ENCODE assay signal across 29 cellular contexts in genomic region chr11:123585721-123586120, GRCh38.
DNase-seq lines count a peak whose midpoint lies in the region; FAIRE-seq and TF ChIP-seq lines count a peak whose summit lies in the region.
"Had no signal": no experiment of that assay in that cellular context is flagged by ENCODE, and none has a peak within 500 bp of the region (broad histone marks: within the 10 kb centered on the region; RNA-seq: fewer than 3 reads in every experiment).

No MANE protein-coding gene starts in this region.

- H3K27me3 Mint-ChIP-seq in endothelial cell (ENCODE audit: unreplicated experiment): peaks cover 20% of the 10 kb centered on the region
- H3K27me3 Mint-ChIP-seq: activated CD4-positive, alpha-beta memory T cell treated with anti-CD3 and anti-CD28 coated beads, Interleukin-2, amount 10 ng/mL, durations not matched to agents 7 days and 5 days; CD4-positive, CD25-positive, alpha-beta regulatory T cell had no signal

- H3K9me3 Mint-ChIP-seq in endothelial cell (ENCODE audit: unreplicated experiment): no peaks in the 10 kb centered on the region
- H3K9me3 Mint-ChIP-seq: activated CD4-positive, alpha-beta memory T cell treated with anti-CD3 and anti-CD28 coated beads, Interleukin-2, amount 10 ng/mL, durations not matched to agents 7 days and 5 days; activated naive CD4-positive, alpha-beta T cell treated with anti-CD3 and anti-CD28 coated beads for 36 hours; CD4-positive, CD25-positive, alpha-beta regulatory T cell had no signal

- H3K27me3 ChIP-seq in SJCRH30: no peaks in the 10 kb centered on the region
- H3K27me3 ChIP-seq in small intestine (ENCODE audit: control insufficient read depth in 2 of 2, insufficient read depth in 2 of 2, low read length in 2 of 2): no peaks in the 10 kb centered on the region
- H3K27me3 ChIP-seq: breast epithelium, transverse colon had no signal

- H3K4me3 ChIP-seq in SJCRH30: no peak overlapping the region
- no peak overlapping the region for H3K4me3 ChIP-seq in small intestine (ENCODE audit: low read depth in 1 of 2, low read length in 2 of 2)
- H3K4me3 ChIP-seq: breast epithelium, K562, transverse colon had no signal

- H3K4me3 Mint-ChIP-seq in endothelial cell (ENCODE audit: unreplicated experiment): peak overlapping the region; percentile 3
- H3K4me3 Mint-ChIP-seq: activated CD4-positive, alpha-beta memory T cell treated with anti-CD3 and anti-CD28 coated beads, Interleukin-2, amount 10 ng/mL, durations not matched to agents 7 days and 5 days; activated naive CD4-positive, alpha-beta T cell treated with anti-CD3 and anti-CD28 coated beads for 36 hours; CD4-positive, CD25-positive, alpha-beta regulatory T cell had no signal

- TF ChIP-seq CTCF in endothelial cell (IDR thresholded peaks at IDR 0.05; ENCODE audit: unreplicated experiment): no peak

- no peak for FAIRE-seq in small intestine (lab: Jason Lieb, UNC)
- FAIRE-seq: colon, H54, HTR-8/SVneo, K562, kidney had no signal

- H3K4me1 ChIP-seq in SJCRH30: peaks cover 28% of the 10 kb centered on the region
- H3K4me1 ChIP-seq in small intestine (ENCODE audit: control insufficient read depth in 2 of 2, insufficient read depth in 1 of 2, low read depth in 1 of 2, low read length in 1 of 2): peaks cover 8 to 9% of the 10 kb centered on the region in 2 donors

- H3K9me3 ChIP-seq in SJCRH30 (replicated peaks): no peaks in the 10 kb centered on the region
- no peaks in the 10 kb centered on the region for H3K9me3 ChIP-seq in small intestine (ENCODE audit: control insufficient read depth, low read depth)
- H3K9me3 ChIP-seq: breast epithelium, transverse colon had no signal

- H3K4me1 Mint-ChIP-seq in endothelial cell (ENCODE audit: unreplicated experiment): peaks cover 53% of the 10 kb centered on the region

- H3K27ac Mint-ChIP-seq in endothelial cell (ENCODE audit: unreplicated experiment): peak overlapping the region; percentile 65
- H3K27ac Mint-ChIP-seq: activated naive CD4-positive, alpha-beta T cell treated with anti-CD3 and anti-CD28 coated beads for 36 hours had no signal

- DNase-seq in DMS 273 (lab: John Stamatoyannopoulos, UW; ENCODE audit: unreplicated experiment) (peak; percentile 15), DMS 273 treated with DMSO at 0.1 percent for 48 hours (lab: John Stamatoyannopoulos, UW) (no peak), SJCRH30 (no peak), endothelial cell (ENCODE audit: low spot score) (no peak), small intestine (no peak), NCI-H510A (lab: John Stamatoyannopoulos, UW) (no peak), foreskin melanocyte (no peak)
- DNase-seq in NK-92 treated with Interleukin-12 subunit alpha and Interleukin-12 subunit beta, amount 100 ng/mL, for 24 hours (lab: John Stamatoyannopoulos, UW): no peak
- DNase-seq: activated CD4-positive, alpha-beta memory T cell treated with anti-CD3 and anti-CD28 coated beads, Interleukin-2, amount 10 ng/mL, durations not matched to agents 7 days and 5 days; activated CD8-positive, alpha-beta memory T cell treated with anti-CD3 and anti-CD28 coated beads, Interleukin-2, amount 50 U/mL, for 4 hours; activated naive CD4-positive, alpha-beta T cell treated with anti-CD3 and anti-CD28 coated beads for 36 hours; amniotic stem cell; CD4-positive, CD25-positive, alpha-beta regulatory T cell; erythroblast; kidney; NCI-H1417; NCI-H2029; NCI-H226; NCI-H69; Right ventricle myocardium superior; stimulated activated CD4-positive, alpha-beta T cell treated with anti-CD3 and anti-CD28 coated beads, Interleukin-4, amount 100 ng/mL, for 4 hours; T-helper 2 cell had no signal

- H3K27ac ChIP-seq in SJCRH30: peak overlapping the region; percentile 84
- H3K27ac ChIP-seq in small intestine (ENCODE audit: low read depth in 1 of 2, low read length in 1 of 2): peak overlapping the region; percentile 37 to 96
- H3K27ac ChIP-seq: 22Rv1, breast epithelium, transverse colon had no signal

- H3K36me3 ChIP-seq in SJCRH30 (no peaks in the 10 kb centered on the region), small intestine (ENCODE audit: control insufficient read depth in 2 of 2, insufficient read depth in 2 of 2, low read length in 2 of 2) (no peaks in the 10 kb centered on the region)
- H3K36me3 ChIP-seq: breast epithelium, transverse colon had no signal

- peaks cover 24% of the 10 kb centered on the region for H3K36me3 Mint-ChIP-seq in endothelial cell (ENCODE audit: low read depth, unreplicated experiment)

- 51 to 62% (median 56%) methylated on average over 6 of the region's 6 CpGs for WGBS in small intestine, 3 donors
